8 cellular contexts compared by ENCODE assay signal in the genomic region with DNA sequence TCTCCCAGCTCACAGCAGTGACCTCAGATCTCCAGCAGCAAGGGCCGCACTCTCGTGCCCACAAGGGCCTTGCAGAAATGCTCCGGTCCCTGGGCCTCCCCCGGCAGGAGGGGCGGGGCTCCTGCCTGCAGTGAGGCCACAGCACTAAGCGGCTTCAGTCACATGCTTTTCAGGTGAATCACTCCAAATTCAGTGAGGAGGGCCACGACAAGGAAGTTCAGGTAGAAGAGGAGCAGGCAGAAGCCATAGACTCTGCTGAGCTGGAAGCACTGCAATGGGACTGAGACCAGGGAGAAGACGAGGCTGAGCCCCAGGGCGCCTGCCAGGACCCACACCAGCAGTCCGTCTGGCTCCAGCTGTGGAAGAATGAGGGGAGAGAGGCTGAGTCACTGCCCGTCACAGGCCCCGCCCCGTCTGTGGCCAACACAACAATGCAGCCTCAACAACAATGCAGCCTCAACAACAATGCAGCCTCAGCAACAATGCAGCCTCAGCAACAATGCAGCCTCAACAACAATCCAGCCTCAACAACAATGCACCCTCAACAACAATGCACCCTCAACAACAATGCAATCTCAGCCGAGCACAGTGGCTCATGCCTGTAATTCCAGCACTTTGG. TPM values are rescaled to one million over a fixed set of nuclear protein-coding genes. Genes with fewer than 3 reads are reported as not detected.
DNase-seq lines count a peak whose midpoint lies in the region; ATAC-seq and TF ChIP-seq lines count a peak whose summit lies in the region.

No MANE protein-coding gene starts in this region.

- H3K27me3 ChIP-seq in upper lobe of right lung = no peaks in the 10 kb centered on the region

- peak overlapping the region; percentile 67 for H3K27ac Mint-ChIP-seq in central memory CD8-positive, alpha-beta T cell (ENCODE audit: low read depth)

- H3K27me3 Mint-ChIP-seq in central memory CD8-positive, alpha-beta T cell = no peaks in the 10 kb centered on the region

- H3K9me3 ChIP-seq in upper lobe of right lung = no peaks in the 10 kb centered on the region

- no peak for ATAC-seq in central memory CD8-positive, alpha-beta T cell (replicated peaks; ENCODE audit: extremely low read depth, poor library complexity, severe bottlenecking)
- ATAC-seq in left colon = peak; percentile 45
- peak; percentile 90 for ATAC-seq in upper lobe of right lung
- no peak for ATAC-seq in HG02840 (IDR thresholded peaks at IDR 0.05; ENCODE audit: low FRiP score, unreplicated experiment)

- in situ Hi-C loops in ACHN (cut with HindIII; ENCODE audit: low pct_ligation_motif_present, low pct_unique_long_range_greater_than_20kb, low sequenced_read_pairs) = no loop called here

- peaks cover 11% of the 10 kb centered on the region for H3K36me3 Mint-ChIP-seq in central memory CD8-positive, alpha-beta T cell (ENCODE audit: insufficient read depth)

- H3K4me1 ChIP-seq in upper lobe of right lung = peaks cover 15% of the 10 kb centered on the region

- peak overlapping the region; percentile 67 for H3K27ac ChIP-seq in upper lobe of right lung

- intact Hi-C loops in left colon (cut with DNase I, micrococcal nuclease) = no loop called here
- intact Hi-C loops in upper lobe of right lung (cut with DNase I) = no loop called here

- no peak overlapping the region for H3K4me3 Mint-ChIP-seq in central memory CD8-positive, alpha-beta T cell

- DNase-seq in ACHN (peak; percentile 89), HT1080 (ENCODE audit: low read depth) (peak; percentile 87), left colon (peak in 1 of 2 donors; percentile 30), upper lobe of right lung (peak; percentile 88), Kasumi-1 (lab: John Stamatoyannopoulos, UW) (no peak), NCI-H526 treated with DMSO at 0.1 percent for 48 hours (lab: John Stamatoyannopoulos, UW) (no peak)
- DNase-seq in central memory CD8-positive, alpha-beta T cell (ENCODE audit: low spot score in 2 of 2) = no peak

- no peak overlapping the region for H3K4me3 ChIP-seq in upper lobe of right lung

- TF ChIP-seq CTCF in upper lobe of right lung (IDR thresholded peaks at IDR 0.05) = no peak

- no peaks in the 10 kb centered on the region for H3K4me1 Mint-ChIP-seq in central memory CD8-positive, alpha-beta T cell

- no peaks in the 10 kb centered on the region for H3K9me3 Mint-ChIP-seq in central memory CD8-positive, alpha-beta T cell

- H3K36me3 ChIP-seq in upper lobe of right lung = peaks cover 44% of the 10 kb centered on the region

RNA-seq across cellular contexts. Expression of a gene that starts 35.2 kb away (rescaled TPM):
- total RNA-seq in HT1080 (2014; rRNA removed; shearing (Covaris generic)) = 9.2 and 11.8 TPM in 2 replicates
- 16.5 and 16.9 TPM in 2 replicates for polyA plus RNA-seq in HT1080 (2015; cell fraction: cytosol; rRNA removed)
- polyA plus RNA-seq in HT1080 (2015; cell fraction: nucleus; rRNA removed) = 36.9 and 39.7 TPM in 2 replicates
- total RNA-seq in left colon (10 to 100 TPM; 50.5 to 57.3 TPM), upper lobe of right lung (42.8 TPM)

RNA-seq across cellular contexts. Expression of a gene that starts 58.7 kb away (rescaled TPM):
- total RNA-seq in HT1080 (2014; rRNA removed; shearing (Covaris generic)) = 9.6 and 11.7 TPM in 2 replicates
- polyA plus RNA-seq in HT1080 (2015; cell fraction: cytosol; rRNA removed) = 30.8 and 35.5 TPM in 2 replicates
- 40.0 and 53.0 TPM in 2 replicates for polyA plus RNA-seq in HT1080 (2015; cell fraction: nucleus; rRNA removed)
- total RNA-seq in left colon (10 to 100 TPM; 17.7 to 23.5 TPM), upper lobe of right lung (41.0 TPM)

Comparison
In these comparisons a context has a peak if more than half of its experiments do, and no peak if none do; other contexts are left out.
1. DNase-seq: peak in ACHN (single experiment), HT1080 (single experiment) and upper lobe of right lung (single experiment); none in central memory CD8-positive, alpha-beta T cell (0 of 2), Kasumi-1 (0 of 2) and NCI-H526 treated with DMSO at 0.1 percent for 48 hours (single experiment).
2. ATAC-seq: peak in left colon (single experiment) and upper lobe of right lung (single experiment); none in central memory CD8-positive, alpha-beta T cell (single experiment) and HG02840 (single experiment).